8 cellular contexts compared by ENCODE assay signal in genomic region chr14:99273724-99274345, GRCh38. TPM values are rescaled to one million over a fixed set of nuclear protein-coding genes. Genes with fewer than 3 reads are reported as not detected.
DNase-seq lines count a peak whose midpoint lies in the region; ATAC-seq and TF ChIP-seq lines count a peak whose summit lies in the region.

No MANE protein-coding gene starts in this region.

- no peaks in the 10 kb centered on the region for H3K36me3 ChIP-seq in right lobe of liver

- 2% methylated on average over 30 of the region's 37 CpGs for WGBS in right lobe of liver (ENCODE audit: insufficient coverage, low coverage, low lambda C conversion rate, missing lambda C conversion rate)

- DNase-seq in stimulated activated CD4-positive, alpha-beta T cell treated with anti-CD3 and anti-CD28 coated beads, Interleukin-15, amount 100 ng/mL, for 24 hours: peak; percentile 73
- no peak for DNase-seq in stimulated activated CD4-positive, alpha-beta T cell treated with anti-CD3 and anti-CD28 coated beads, Interleukin-4, amount 100 ng/mL, for 1 hour
- peak; percentile 42 for DNase-seq in activated naive CD4-positive, alpha-beta T cell treated with anti-CD3 and anti-CD28 coated beads, Interleukin-2, amount 50 U/mL, for 16 hours
- DNase-seq in right lobe of liver (no peak), posterior cingulate gyrus (no peak), cortex of kidney (lab: John Stamatoyannopoulos, UW) (no peak)
- DNase-seq in central memory CD4-positive, alpha-beta T cell: no peak

- TF ChIP-seq POLR2A in right lobe of liver (IDR thresholded peaks at IDR 0.05): no peak

- intact Hi-C loops in right lobe of liver (cut with DNase I): no loop called here
- intact Hi-C loops in posterior cingulate gyrus (cut with DNase I): loop anchor here (10.0 kb wide), 1 partner anchor 141 kb away; no protein-coding TSS in a partner anchor

- TF ChIP-seq CTCF in right lobe of liver (IDR thresholded peaks at IDR 0.05): no peak

- peak overlapping the region; percentile 20 to 47 (median 25) for H3K4me3 ChIP-seq in right lobe of liver

- H3K4me1 ChIP-seq in right lobe of liver: peaks cover 0 to 35% (median 7%) of the 10 kb centered on the region in 4 donors

- ATAC-seq in right lobe of liver (no peak), GM21825 (IDR thresholded peaks at IDR 0.05; ENCODE audit: unreplicated experiment) (no peak)

- no peak overlapping the region for H3K27ac ChIP-seq in right lobe of liver

- H3K27me3 ChIP-seq in right lobe of liver: peaks cover 7 to 34% of the 10 kb centered on the region in 2 donors

- H3K9me3 ChIP-seq in right lobe of liver: no peaks in the 10 kb centered on the region

RNA-seq across cellular contexts. Expression of gene BCL11B, which starts 1.8 kb away (rescaled TPM):
- total RNA-seq in right lobe of liver: under 1 TPM; 0.04 to 0.61 (median 0.24) TPM

Comparison
In these comparisons a context has a peak if more than half of its experiments do, and no peak if none do; other contexts are left out.
1. DNase-seq: peak in stimulated activated CD4-positive, alpha-beta T cell treated with anti-CD3 and anti-CD28 coated beads, Interleukin-15, amount 100 ng/mL, for 24 hours (single experiment) and activated naive CD4-positive, alpha-beta T cell treated with anti-CD3 and anti-CD28 coated beads, Interleukin-2, amount 50 U/mL, for 16 hours (single experiment); none in stimulated activated CD4-positive, alpha-beta T cell treated with anti-CD3 and anti-CD28 coated beads, Interleukin-4, amount 100 ng/mL, for 1 hour (single experiment), right lobe of liver (0 of 3), posterior cingulate gyrus (0 of 10), cortex of kidney (single experiment) and central memory CD4-positive, alpha-beta T cell (single experiment).